In genomic region chr12:124715121-124715990, GRCh38 we compare ENCODE assay signal across 14 cellular contexts.
DNase-seq lines count a peak whose midpoint lies in the region; ATAC-seq and FAIRE-seq lines count a peak whose summit lies in the region.
"Had no signal": no experiment of that assay in that cellular context is flagged by ENCODE, and none has a peak within 500 bp of the region (broad histone marks: within the 10 kb centered on the region; RNA-seq: fewer than 3 reads in every experiment).

No MANE protein-coding gene starts in this region.

- H3K36me3 Mint-ChIP-seq in dendritic cell treated with granulocyte-macrophage colony-stimulating factor and Interleukin-4, amounts not matched to agents 40 ng/mL and 50 ng/mL, for 4 days (ENCODE audit: low read depth): no peaks in the 10 kb centered on the region
- peaks cover 0 to 2% (median 0%) of the 10 kb centered on the region in 5 donors for H3K36me3 Mint-ChIP-seq in naive thymus-derived CD4-positive, alpha-beta T cell
- H3K36me3 Mint-ChIP-seq: activated naive CD4-positive, alpha-beta T cell treated with anti-CD3 and anti-CD28 coated beads, Interleukin-2, amount 50 U/mL, for 24 hours; memory B cell had no signal

- H3K27ac Mint-ChIP-seq in dendritic cell treated with granulocyte-macrophage colony-stimulating factor and Interleukin-4, amounts not matched to agents 40 ng/mL and 50 ng/mL, for 4 days: peak overlapping the region; percentile 62
- peak overlapping the region in 2 of 9 donors; percentile 46 to 91 for H3K27ac Mint-ChIP-seq in naive thymus-derived CD4-positive, alpha-beta T cell
- H3K27ac Mint-ChIP-seq: memory B cell had no signal

- WGBS in small intestine, 3 donors: 48 to 75% (median 52%) methylated on average over 15 of the region's 15 CpGs

- FAIRE-seq in small intestine (lab: Jason Lieb, UNC): no peak
- FAIRE-seq: A204.1 had no signal

- peak overlapping the region; percentile 34 for H3K9ac ChIP-seq in skeletal muscle satellite cell (ENCODE audit: low read depth, low read length)

- POLR2A ChIA-PET in naive thymus-derived CD4-positive, alpha-beta T cell (lab: Charles Lee): interaction anchor here (1.1 kb wide), 1 partner anchor 676 kb away, joined by 3 read pairs; no protein-coding TSS in a partner anchor

- H3K36me3 ChIP-seq in skeletal muscle satellite cell (ENCODE audit: insufficient read depth, low read length) (no peaks in the 10 kb centered on the region), small intestine (ENCODE audit: control insufficient read depth in 2 of 2, insufficient read depth in 2 of 2, low read length in 2 of 2) (no peaks in the 10 kb centered on the region)
- no peaks in the 10 kb centered on the region for H3K36me3 ChIP-seq in naive thymus-derived CD4-positive, alpha-beta T cell (ENCODE audit: control insufficient read depth in 2 of 3, insufficient read depth in 3 of 3, low read length in 3 of 3)
- H3K36me3 ChIP-seq: esophagus muscularis mucosa had no signal

- H3K4me1 ChIP-seq in skeletal muscle satellite cell (ENCODE audit: control insufficient read depth, insufficient read depth, low read length): peaks cover 19% of the 10 kb centered on the region
- peaks cover 0 to 7% of the 10 kb centered on the region in 2 donors for H3K4me1 ChIP-seq in small intestine (ENCODE audit: control insufficient read depth in 2 of 2, insufficient read depth in 1 of 2, low read depth in 1 of 2, low read length in 1 of 2)
- peaks cover 12 to 14% of the 10 kb centered on the region in 2 donors for H3K4me1 ChIP-seq in naive thymus-derived CD4-positive, alpha-beta T cell (ENCODE audit: control insufficient read depth in 2 of 2, insufficient read depth in 2 of 2, low read length in 2 of 2)

- H3K4me3 ChIP-seq in skeletal muscle satellite cell (ENCODE audit: low read length) (no peak overlapping the region), small intestine (ENCODE audit: low read depth in 1 of 2, low read length in 2 of 2) (no peak overlapping the region)
- no peak overlapping the region for H3K4me3 ChIP-seq in naive thymus-derived CD4-positive, alpha-beta T cell (ENCODE audit: low read length)
- H3K4me3 ChIP-seq: esophagus muscularis mucosa had no signal

- H3K4me3 Mint-ChIP-seq in dendritic cell treated with granulocyte-macrophage colony-stimulating factor and Interleukin-4, amounts not matched to agents 40 ng/mL and 50 ng/mL, for 4 days: no peak overlapping the region
- peak overlapping the region in 1 of 10 donors; percentile 45 for H3K4me3 Mint-ChIP-seq in naive thymus-derived CD4-positive, alpha-beta T cell
- H3K4me3 Mint-ChIP-seq: memory B cell had no signal

- DNase-seq in NCI-H1436 treated with DMSO at 0.1 percent for 48 hours (lab: John Stamatoyannopoulos, UW) (peak; percentile 26), NCI-H1436 (lab: John Stamatoyannopoulos, UW) (no peak), NCI-H510A treated with DMSO at 0.1 percent for 48 hours (lab: John Stamatoyannopoulos, UW) (peak; percentile 53), small intestine (no peak)
- DNase-seq in activated CD4-positive, alpha-beta T cell treated with anti-CD3 and anti-CD28 coated beads for 1 hour: no peak
- DNase-seq in naive thymus-derived CD4-positive, alpha-beta T cell: no peak
- DNase-seq: NCI-H446; stimulated activated CD4-positive, alpha-beta T cell treated with anti-CD3 and anti-CD28 coated beads, Interleukin-1b, Interleukin-23, amount 100 ng/mL, for 48 hours had no signal

- peaks cover 31% of the 10 kb centered on the region for H3K27me3 Mint-ChIP-seq in dendritic cell treated with granulocyte-macrophage colony-stimulating factor and Interleukin-4, amounts not matched to agents 40 ng/mL and 50 ng/mL, for 4 days
- peaks cover 0 to 16% (median 0%) of the 10 kb centered on the region in 5 donors for H3K27me3 Mint-ChIP-seq in naive thymus-derived CD4-positive, alpha-beta T cell
- H3K27me3 Mint-ChIP-seq: activated naive CD4-positive, alpha-beta T cell treated with anti-CD3 and anti-CD28 coated beads, Interleukin-2, amount 50 U/mL, for 24 hours had no signal

- intact Hi-C loops in dendritic cell treated with granulocyte-macrophage colony-stimulating factor and Interleukin-4, amounts not matched to agents 40 ng/mL and 50 ng/mL, for 4 days (cut with micrococcal nuclease): no loop called here
- intact Hi-C loops in naive thymus-derived CD4-positive, alpha-beta T cell (cut with micrococcal nuclease): no loop called here

- H3K27me3 ChIP-seq in skeletal muscle satellite cell (ENCODE audit: control insufficient read depth, insufficient read depth, low read length) (peaks cover 4% of the 10 kb centered on the region), small intestine (ENCODE audit: control insufficient read depth in 2 of 2, insufficient read depth in 2 of 2, low read length in 2 of 2) (no peaks in the 10 kb centered on the region)
- no peaks in the 10 kb centered on the region for H3K27me3 ChIP-seq in naive thymus-derived CD4-positive, alpha-beta T cell (ENCODE audit: control insufficient read depth in 2 of 2, insufficient read depth in 2 of 2, low read length in 2 of 2)
- H3K27me3 ChIP-seq: esophagus muscularis mucosa had no signal

- no peak for ATAC-seq in naive thymus-derived CD4-positive, alpha-beta T cell

- H3K9me3 ChIP-seq in skeletal muscle satellite cell (replicated peaks; ENCODE audit: low read length): no peaks in the 10 kb centered on the region
- H3K9me3 ChIP-seq in small intestine (ENCODE audit: control insufficient read depth, low read depth): no peaks in the 10 kb centered on the region
- no peaks in the 10 kb centered on the region for H3K9me3 ChIP-seq in naive thymus-derived CD4-positive, alpha-beta T cell (ENCODE audit: control insufficient read depth in 2 of 3, low read length in 3 of 3)
- H3K9me3 ChIP-seq: esophagus muscularis mucosa had no signal

- no peaks in the 10 kb centered on the region for H3K9me3 Mint-ChIP-seq in dendritic cell treated with granulocyte-macrophage colony-stimulating factor and Interleukin-4, amounts not matched to agents 40 ng/mL and 50 ng/mL, for 4 days
- peaks cover 0 to 1% (median 0%) of the 10 kb centered on the region in 11 donors for H3K9me3 Mint-ChIP-seq in naive thymus-derived CD4-positive, alpha-beta T cell
- H3K9me3 Mint-ChIP-seq: activated naive CD4-positive, alpha-beta T cell treated with anti-CD3 and anti-CD28 coated beads, Interleukin-2, amount 50 U/mL, for 24 hours; memory B cell had no signal

- peak overlapping the region; percentile 41 for H3K4me2 ChIP-seq in skeletal muscle satellite cell (ENCODE audit: low read length)

- H3K27ac ChIP-seq in small intestine (ENCODE audit: low read depth in 1 of 2, low read length in 1 of 2): no peak overlapping the region
- no peak overlapping the region for H3K27ac ChIP-seq in naive thymus-derived CD4-positive, alpha-beta T cell (ENCODE audit: low read depth, low read length)

- CTCF ChIA-PET in naive thymus-derived CD4-positive, alpha-beta T cell (lab: Charles Lee): no interaction called here

- H3K4me1 Mint-ChIP-seq in dendritic cell treated with granulocyte-macrophage colony-stimulating factor and Interleukin-4, amounts not matched to agents 40 ng/mL and 50 ng/mL, for 4 days (ENCODE audit: low read depth): peaks cover 63% of the 10 kb centered on the region
- peaks cover 16 to 33% (median 19%) of the 10 kb centered on the region in 7 donors for H3K4me1 Mint-ChIP-seq in naive thymus-derived CD4-positive, alpha-beta T cell

Comparison
In these comparisons a context has a peak if more than half of its experiments do, and no peak if none do; other contexts are left out.
1. DNase-seq: peak in NCI-H1436 treated with DMSO at 0.1 percent for 48 hours (single experiment) and NCI-H510A treated with DMSO at 0.1 percent for 48 hours (single experiment); none in NCI-H1436 (single experiment), activated CD4-positive, alpha-beta T cell treated with anti-CD3 and anti-CD28 coated beads for 1 hour (single experiment), small intestine (single experiment) and naive thymus-derived CD4-positive, alpha-beta T cell (0 of 9).